8 cellular contexts compared by ENCODE assay signal in genomic region chr3:179347383-179348194, GRCh38. TPM values are rescaled to one million over a fixed set of nuclear protein-coding genes. Genes with fewer than 3 reads are reported as not detected.
DNase-seq lines count a peak whose midpoint lies in the region; ATAC-seq and TF ChIP-seq lines count a peak whose summit lies in the region.

TSS of gene MFN1 (plus strand) at chr3:179347709. CDS start at chr3:179348852, 1,143 bp downstream.

- CTCF ChIA-PET in GM10248 (lab: Yijun Ruan, JAX): interaction anchor here (0.8 to 2.0 kb wide), 9 partner anchors 10 to 329 kb away, joined by 3 to 5 read pairs (median 4); partner anchors contain the start of gene ACTL6A

- H3K4me3 ChIP-seq in testis: peak within 1 kb of the TSS; percentile 91 to 96

- peaks cover 4% of the 10 kb centered on the region for H3K36me3 Mint-ChIP-seq in activated naive CD8-positive, alpha-beta T cell

- peaks cover 7% of the 10 kb centered on the region for H3K4me1 ChIP-seq in testis

- DNase-seq in GM10248 (ENCODE audit: extremely low spot score) (peak; percentile 93), NCI-H1105 (lab: John Stamatoyannopoulos, UW) (peak; percentile 99), SKM-1 treated with dmso at 0.1 percent for 144 hours (lab: John Stamatoyannopoulos, UW; ENCODE audit: unreplicated experiment) (peak; percentile 92), glomerular visceral epithelial cell (ENCODE audit: extremely low spot score) (peak; percentile 91), omental fat pad (ENCODE audit: low spot score) (peak; percentile 74), testis (peak; percentile 98)

- peak; percentile 47 for TF ChIP-seq POLR2A in testis (IDR thresholded peaks at IDR 0.05)

- peak within 1 kb of the TSS; percentile 94 for H3K27ac Mint-ChIP-seq in activated naive CD8-positive, alpha-beta T cell

- peaks cover 31% of the 10 kb centered on the region for H3K4me1 Mint-ChIP-seq in activated naive CD8-positive, alpha-beta T cell (ENCODE audit: low read depth)

- H3K27me3 Mint-ChIP-seq in activated naive CD8-positive, alpha-beta T cell: no peaks in the 10 kb centered on the region

- no peaks in the 10 kb centered on the region for H3K27me3 ChIP-seq in testis

- peak within 1 kb of the TSS; percentile 96 for H3K4me3 Mint-ChIP-seq in activated naive CD8-positive, alpha-beta T cell

- H3K27ac ChIP-seq in testis: peak within 1 kb of the TSS; percentile 61 to 91

- H3K36me3 ChIP-seq in testis (ENCODE audit: low read depth, missing control alignments): no peaks in the 10 kb centered on the region

- ATAC-seq in HG02623 (IDR thresholded peaks at IDR 0.05; ENCODE audit: unreplicated experiment) (peak; percentile 89), omental fat pad (ENCODE audit: low FRiP score) (peak; percentile 99)

- TF ChIP-seq CTCF in GM10248 (IDR thresholded peaks at IDR 0.05; ENCODE audit: control extremely low read depth, extremely low read depth, low read depth, missing control alignments) (no peak), omental fat pad (IDR thresholded peaks at IDR 0.05) (no peak), testis (IDR thresholded peaks at IDR 0.05) (no peak)

- H3K9me3 ChIP-seq in testis: no peaks in the 10 kb centered on the region

- POLR2A ChIA-PET in GM10248 (lab: Yijun Ruan, JAX): interaction anchor here (0.8 to 1.1 kb wide), 3 partner anchors 43 to 301 kb away, joined by 3 read pairs; partner anchors contain the start of gene ACTL6A

- H3K9me3 Mint-ChIP-seq in activated naive CD8-positive, alpha-beta T cell (ENCODE audit: low read depth): no peaks in the 10 kb centered on the region

- intact Hi-C loops in testis (cut with DNase I; ENCODE audit: low total_unique reads): no loop called here

- WGBS in testis, 2 donors: 0% methylated on average over 43 to 56 of the region's 60 CpGs

RNA-seq across cellular contexts. Expression of gene MFN1, which starts in this region (rescaled TPM):
- 10 to 100 TPM; 27.3 to 39.6 (median 39.0) TPM for total RNA-seq in omental fat pad
- total RNA-seq in testis: 10 to 100 TPM; 39.5 to 50.9 TPM
- 23.1 TPM for polyA plus RNA-seq in testis (ENCODE audit: insufficient read depth, low read depth, low replicate concordance)

Comparison
In these comparisons a context has a peak if more than half of its experiments do, and no peak if none do; other contexts are left out.
1. Peak in every context shown above with its lines: DNase-seq, ATAC-seq, H3K4me3 ChIP-seq and H3K27ac ChIP-seq.